Comparison of ENCODE assay signal across 21 cellular contexts in the genomic region with DNA sequence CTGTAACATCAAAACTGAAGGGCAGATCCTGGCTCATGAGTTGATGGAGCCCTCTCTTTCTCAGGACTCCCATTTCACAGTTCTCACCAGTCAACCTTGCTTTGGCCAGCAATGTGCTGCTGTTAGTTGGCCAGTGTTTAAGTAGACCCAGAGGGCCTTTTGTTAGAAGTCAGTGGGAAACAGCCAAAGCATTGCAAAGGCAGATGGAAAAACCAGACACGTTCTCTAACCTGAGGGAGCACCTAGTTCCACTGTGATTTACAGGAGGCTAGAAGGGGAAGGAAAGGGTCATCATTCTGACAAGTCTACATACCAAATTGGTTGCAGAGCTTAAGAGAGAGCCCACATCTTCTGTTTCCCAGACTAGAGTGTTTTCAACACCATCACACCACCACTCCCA.
"Had no signal": no experiment of that assay in that cellular context is flagged by ENCODE, and none has a peak within 500 bp of the region (broad histone marks: within the 10 kb centered on the region; RNA-seq: fewer than 3 reads in every experiment).

No MANE protein-coding gene starts in this region.

- H3K36me3 Mint-ChIP-seq: activated naive CD4-positive, alpha-beta T cell treated with anti-CD3 and anti-CD28 coated beads, Interleukin-2, amount 50 U/mL, for 24 hours; T-cell had no signal

- H3K4me3 ChIP-seq: breast epithelium, MG63, SK-N-MC had no signal

- H3K9me3 Mint-ChIP-seq: activated naive CD4-positive, alpha-beta T cell treated with anti-CD3 and anti-CD28 coated beads, Interleukin-2, amount 50 U/mL, for 24 hours; T-cell had no signal

- H3K4me3 Mint-ChIP-seq: activated CD8-positive, alpha-beta T cell treated with anti-CD3 and anti-CD28 coated beads, Interleukin-2, amount 10 ng/mL, durations not matched to agents 7 days and 5 days; activated naive CD4-positive, alpha-beta T cell treated with anti-CD3 and anti-CD28 coated beads, Interleukin-2, amount 50 U/mL, for 24 hours; T-cell had no signal

- H3K9me3 ChIP-seq: breast epithelium, MG63 had no signal

- ATAC-seq: activated CD8-positive, alpha-beta T cell treated with anti-CD3 and anti-CD28 coated beads, Interleukin-2, amount 10 ng/mL, durations not matched to agents 7 days and 5 days; PC-3; T-cell had no signal

- H3K27ac ChIP-seq: breast epithelium had no signal

- H3K4me1 Mint-ChIP-seq: activated naive CD4-positive, alpha-beta T cell treated with anti-CD3 and anti-CD28 coated beads, Interleukin-2, amount 50 U/mL, for 24 hours; T-cell had no signal

- H3K27me3 ChIP-seq: breast epithelium, MG63 had no signal

- H3K27ac Mint-ChIP-seq: activated CD8-positive, alpha-beta T cell treated with anti-CD3 and anti-CD28 coated beads, Interleukin-2, amount 10 ng/mL, durations not matched to agents 7 days and 5 days; activated naive CD4-positive, alpha-beta T cell treated with anti-CD3 and anti-CD28 coated beads, Interleukin-2, amount 50 U/mL, for 24 hours; T-cell had no signal

- DNase-seq: activated CD4-positive, alpha-beta T cell treated with anti-CD3 and anti-CD28 coated beads for 48 hours; activated CD4-positive, alpha-beta T cell treated with anti-CD3 and anti-CD28 coated beads, Interleukin-2, amount 50 U/mL, for 4 hours; activated CD4-positive, CD25-positive, alpha-beta regulatory T cell treated with anti-CD3 and anti-CD28 coated beads, Interleukin-2, amount 50 U/mL, for 72 hours; activated CD8-positive, alpha-beta memory T cell treated with anti-CD3 and anti-CD28 coated beads, Interleukin-2, amount 50 U/mL, for 48 hours; activated CD8-positive, alpha-beta T cell treated with anti-CD3 and anti-CD28 coated beads, Interleukin-2, amount 10 ng/mL, durations not matched to agents 7 days and 5 days; activated T-cell treated with anti-CD3 and anti-CD28 coated beads, Interleukin-2, amount 50 U/mL, for 1 hour; aorta; caudate nucleus; MG63; NCI-H1105; NCI-H1436; NCI-H1694 treated with DMSO at 0.1 percent for 48 hours; NCI-H2029 treated with DMSO at 0.1 percent for 48 hours; NCI-H510A treated with DMSO at 0.1 percent for 48 hours; NCI-H69; PC-3; T-cell; T-helper 2 cell had no signal

- H3K27me3 Mint-ChIP-seq: activated naive CD4-positive, alpha-beta T cell treated with anti-CD3 and anti-CD28 coated beads, Interleukin-2, amount 50 U/mL, for 24 hours had no signal

- H3K36me3 ChIP-seq: breast epithelium, MG63 had no signal
